ENCODE assay signal across 13 cellular contexts in the genomic region with DNA sequence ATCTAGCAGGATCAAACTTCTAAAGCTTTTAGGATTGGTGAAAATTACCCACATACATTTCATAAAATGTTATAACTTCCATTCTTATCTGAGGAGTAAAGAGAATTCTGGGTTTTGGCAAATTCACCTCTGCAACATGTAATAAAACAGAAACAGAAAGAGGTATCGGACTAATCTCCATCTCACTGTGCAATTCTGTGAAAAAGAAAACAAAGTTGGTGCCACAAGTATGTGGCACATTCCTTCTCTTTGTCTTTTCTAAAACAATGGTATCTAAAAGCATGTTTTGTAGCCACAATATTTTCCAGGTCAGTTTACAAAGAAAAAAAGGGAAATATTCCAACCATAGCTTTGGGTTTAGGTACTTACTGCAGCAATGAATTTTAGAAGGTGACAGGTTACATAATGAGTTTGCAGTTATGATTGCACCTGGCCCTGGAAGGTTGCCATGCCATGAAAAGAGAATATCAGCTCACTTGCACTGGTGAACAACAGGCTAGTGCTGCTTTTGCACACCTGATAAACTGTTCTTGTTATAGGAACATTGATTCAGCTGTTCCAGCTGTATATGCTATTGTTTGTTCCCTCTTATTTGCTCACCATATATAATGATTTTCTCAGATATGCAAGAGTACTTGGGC.
A peak's percentile ranks its signal among the peaks of the same experiment; 100 is the strongest.
DNase-seq lines count a peak whose midpoint lies in the region; ATAC-seq lines count a peak whose summit lies in the region.
"Had no signal": no experiment of that assay in that cellular context is flagged by ENCODE, and none has a peak within 500 bp of the region (broad histone marks: within the 10 kb centered on the region; RNA-seq: fewer than 3 reads in every experiment).

No MANE protein-coding gene starts in this region.

- no peaks in the 10 kb centered on the region for H3K36me3 ChIP-seq in effector memory CD4-positive, alpha-beta T cell (ENCODE audit: control insufficient read depth, insufficient read depth, low read length)
- H3K36me3 ChIP-seq: SJSA1 had no signal

- DNase-seq in DMS153 treated with DMSO at 0.1 percent for 48 hours (lab: John Stamatoyannopoulos, UW; ENCODE audit: unreplicated experiment): peak; percentile 84
- DNase-seq in NCI-H2081 (lab: John Stamatoyannopoulos, UW): peak; percentile 66 to 93
- DNase-seq in astrocyte of the hippocampus (ENCODE audit: low read depth, low spot score): peak; percentile 71
- DNase-seq in effector memory CD4-positive, alpha-beta T cell: no peak
- DNase-seq: activated naive CD4-positive, alpha-beta T cell treated with Interleukin-2 at 50 U/mL for 16 hours; DMS 273 treated with DMSO at 0.1 percent for 48 hours; stimulated activated CD8-positive, alpha-beta memory T cell treated with anti-CD3 and anti-CD28 coated beads, Interleukin-4, amount 100 ng/mL, for 48 hours; trophoblast cell had no signal

- H3K9me3 ChIP-seq in effector memory CD4-positive, alpha-beta T cell (ENCODE audit: control insufficient read depth, low read length): no peaks in the 10 kb centered on the region
- H3K9me3 ChIP-seq: SJSA1 had no signal

- no peaks in the 10 kb centered on the region for H3K4me1 ChIP-seq in effector memory CD4-positive, alpha-beta T cell (ENCODE audit: control insufficient read depth, insufficient read depth, low read length, poor library complexity, severe bottlenecking)

- H3K27me3 ChIP-seq in effector memory CD4-positive, alpha-beta T cell (replicated peaks; ENCODE audit: control insufficient read depth, insufficient read depth, low read length, poor library complexity, severe bottlenecking): no peaks in the 10 kb centered on the region
- H3K27me3 ChIP-seq: SJSA1 had no signal

- H3K27ac ChIP-seq in effector memory CD4-positive, alpha-beta T cell (ENCODE audit: insufficient read depth, low read length, poor library complexity, severe bottlenecking): no peak overlapping the region
- H3K27ac ChIP-seq: SJSA1 had no signal

- no peak overlapping the region for H3K4me3 ChIP-seq in effector memory CD4-positive, alpha-beta T cell (ENCODE audit: insufficient read depth, low read depth, low read length, poor library complexity, severe bottlenecking)
- H3K4me3 ChIP-seq: SJSA1 had no signal

- ATAC-seq in HG02610 (IDR thresholded peaks at IDR 0.05; ENCODE audit: unreplicated experiment) (peak; percentile 50), HG03354 (IDR thresholded peaks at IDR 0.05; ENCODE audit: poor library complexity, severe bottlenecking, unreplicated experiment) (no peak), HG03342 (IDR thresholded peaks at IDR 0.05; ENCODE audit: unreplicated experiment) (no peak)
- no peak for ATAC-seq in activated CD4-positive, CD25-positive, alpha-beta regulatory T cell treated with anti-CD3 and anti-CD28 coated beads, Interleukin-2, amount 50 U/mL, for 24 hours

Comparison
In these comparisons a context has a peak if more than half of its experiments do, and no peak if none do; other contexts are left out.
1. DNase-seq: peak in DMS153 treated with DMSO at 0.1 percent for 48 hours (single experiment), NCI-H2081 (2 of 2) and astrocyte of the hippocampus (single experiment); none in effector memory CD4-positive, alpha-beta T cell (0 of 3).